In genomic region chr6:118705799-118706481, GRCh38 we compare ENCODE assay signal across 8 cellular contexts. TPM values are rescaled to one million over a fixed set of nuclear protein-coding genes. Genes with fewer than 3 reads are reported as not detected.
DNase-seq lines count a peak whose midpoint lies in the region; ATAC-seq and TF ChIP-seq lines count a peak whose summit lies in the region.

No MANE protein-coding gene starts in this region.

- H3K9me3 Mint-ChIP-seq in natural killer cell, result no peaks in the 10 kb centered on the region

- TF ChIP-seq CTCF in HEK293 (tag by site-specific recombination; IDR thresholded peaks at IDR 0.05) (no peak), choroid plexus epithelial cell (conservative IDR thresholded peaks at IDR 0.05; ENCODE audit: low read depth, low read length) (no peak), natural killer cell (IDR thresholded peaks at IDR 0.05) (no peak), esophagus squamous epithelium (IDR thresholded peaks at IDR 0.05) (no peak)

- peaks cover 68 to 74% of the 10 kb centered on the region in 2 donors for H3K4me1 Mint-ChIP-seq in natural killer cell

- DNase-seq in activated CD8-positive, alpha-beta memory T cell treated with anti-CD3 and anti-CD28 coated beads for 24 hours, result peak; percentile 70
- no peak for DNase-seq in activated CD8-positive, alpha-beta memory T cell treated with anti-CD3 and anti-CD28 coated beads, Interleukin-2, amount 50 U/mL, for 4 hours
- DNase-seq in MV-4-11 (lab: John Stamatoyannopoulos, UW) (peak; percentile 21), choroid plexus epithelial cell (ENCODE audit: low read depth) (peak; percentile 89), natural killer cell (peak; percentile 21), NCI-H2171 (lab: John Stamatoyannopoulos, UW) (no peak), esophagus squamous epithelium (lab: John Stamatoyannopoulos, UW) (no peak)

- no peaks in the 10 kb centered on the region for H3K9me3 ChIP-seq in HEK293 (ENCODE audit: control insufficient read depth, insufficient read depth, low read depth, low read length)
- H3K9me3 ChIP-seq in esophagus squamous epithelium, result no peaks in the 10 kb centered on the region

- POLR2A ChIA-PET in HEK293 (lab: Yijun Ruan, JAX), result interaction anchor here (0.6 kb wide), 1 partner anchor 206 kb away, joined by 3 read pairs; no protein-coding TSS in a partner anchor

- no peaks in the 10 kb centered on the region for H3K27me3 Mint-ChIP-seq in natural killer cell (ENCODE audit: low read depth in 2 of 2)

- CTCF ChIA-PET in HEK293 (lab: Yijun Ruan, JAX), result interaction anchor here (0.6 to 1.5 kb wide), 4 partner anchors 21 to 799 kb away, joined by 3 to 4 read pairs (median 4); partner anchors contain the start of gene SLC35F1

- 6 to 25% methylated on average over 4 of the region's 4 CpGs for WGBS in esophagus squamous epithelium, 2 donors

- peaks cover 5% of the 10 kb centered on the region for H3K4me1 ChIP-seq in HEK293 (ENCODE audit: control insufficient read depth, insufficient read depth, low read length)
- peaks cover 3 to 45% (median 15%) of the 10 kb centered on the region in 3 donors for H3K4me1 ChIP-seq in esophagus squamous epithelium

- peak overlapping the region; percentile 100 for H3K4me3 Mint-ChIP-seq in natural killer cell

- H3K27ac ChIP-seq in HEK293 (ENCODE audit: extremely low read depth, low read depth, low read length) (no peak overlapping the region), esophagus squamous epithelium (peak overlapping the region in 2 of 4 donors; percentile 19 to 26)

- H3K36me3 ChIP-seq in HEK293 (ENCODE audit: control insufficient read depth in 2 of 2, insufficient read depth in 1 of 2, low read length in 2 of 2), result no peaks in the 10 kb centered on the region
- no peaks in the 10 kb centered on the region for H3K36me3 ChIP-seq in esophagus squamous epithelium

- H3K4me3 ChIP-seq in HEK293 (ENCODE audit: low read depth, low read length), result no peak overlapping the region
- H3K4me3 ChIP-seq in choroid plexus epithelial cell (ENCODE audit: low read depth, low read length), result peak overlapping the region; percentile 46
- peak overlapping the region in 1 of 4 donors; percentile 40 for H3K4me3 ChIP-seq in esophagus squamous epithelium

- ATAC-seq in natural killer cell, result peak; percentile 20 to 46 (median 39)

- intact Hi-C loops in natural killer cell (cut with micrococcal nuclease) (loop anchor here (5.0 kb wide), 1 partner anchor 101 kb away; no protein-coding TSS in a partner anchor), esophagus squamous epithelium (cut with DNase I) (no loop called here)

- H3K36me3 Mint-ChIP-seq in natural killer cell, result peaks cover 7% of the 10 kb centered on the region

- peak overlapping the region; percentile 88 to 91 for H3K27ac Mint-ChIP-seq in natural killer cell

- TF ChIP-seq POLR2A in esophagus squamous epithelium (IDR thresholded peaks at IDR 0.05), result no peak

- H3K27me3 ChIP-seq in esophagus squamous epithelium, result no peaks in the 10 kb centered on the region

TF ChIP-seq in HEK293, 187 proteins besides CTCF, POLR2A, EP300 and RAD21:
- TF ChIP-seq ZFHX2 (tag by site-specific recombination; conservative IDR thresholded peaks at IDR 0.05) (peak; percentile 55), GLIS1 (tag by site-specific recombination; IDR thresholded peaks at IDR 0.05) (0 out of 2 replicates have a peak, but pooled peaks have one; percentile 21), EGR2 (tag by site-specific recombination; IDR thresholded peaks at IDR 0.05; ENCODE audit: low read depth) (0 out of 2 replicates have a peak, but pooled peaks have one; percentile 26), SCRT2 (tag by site-specific recombination; IDR thresholded peaks at IDR 0.05) (peak; percentile 85), SCRT1 (tag by site-specific recombination; IDR thresholded peaks at IDR 0.05; ENCODE audit: borderline replicate concordance) (0 out of 2 replicates have a peak, but pooled peaks have one; percentile 21), ATF2 (tag by site-specific recombination; IDR thresholded peaks at IDR 0.05; ENCODE audit: low read depth) (no peak), ZNF571 (tag by site-specific recombination; IDR thresholded peaks at IDR 0.05) (no peak)
TF ChIP-seq in HEK293: peak in this region for 5.

RNA-seq across cellular contexts. Expression of gene CEP85L, which starts 54.5 kb away (rescaled TPM):
- total RNA-seq in natural killer cell (10 to 100 TPM; 75.0 to 85.2 (median 82.0) TPM), esophagus squamous epithelium (1 to 10 TPM; 1.3 to 9.2 (median 5.3) TPM)

Comparison
In these comparisons a context has a peak if more than half of its experiments do, and no peak if none do; other contexts are left out.
1. DNase-seq: peak in activated CD8-positive, alpha-beta memory T cell treated with anti-CD3 and anti-CD28 coated beads for 24 hours (single experiment), MV-4-11 (single experiment), choroid plexus epithelial cell (single experiment) and natural killer cell (single experiment); none in activated CD8-positive, alpha-beta memory T cell treated with anti-CD3 and anti-CD28 coated beads, Interleukin-2, amount 50 U/mL, for 4 hours (single experiment), NCI-H2171 (single experiment) and esophagus squamous epithelium (single experiment).
2. RNA of gene CEP85L, which starts 54.5 kb away (total RNA-seq): 75.0 to 85.2 TPM in natural killer cell; 1.3 to 9.2 TPM in esophagus squamous epithelium; every median in the first group is over 4 times any median in the second.